Comparison of ENCODE assay signal across 18 cellular contexts in genomic region chr4:108821056-108821925, GRCh38. TPM values are rescaled to one million over a fixed set of nuclear protein-coding genes. Genes with fewer than 3 reads are reported as not detected.
"Had no signal": no experiment of that assay in that cellular context is flagged by ENCODE, and none has a peak within 500 bp of the region (broad histone marks: within the 10 kb centered on the region; RNA-seq: fewer than 3 reads in every experiment).

No MANE protein-coding gene starts in this region.

- H3K9me3 ChIP-seq: ascending aorta, esophagus squamous epithelium, gastroesophageal sphincter, left lung, mucosa of descending colon, pancreas, spleen, stomach had no signal

- ATAC-seq: activated CD4-positive, CD25-positive, alpha-beta regulatory T cell treated with anti-CD3 and anti-CD28 coated beads, Interleukin-2, amount 50 U/mL, for 24 hours; activated T-helper 17 cell treated with anti-CD3 and anti-CD28 coated beads, Interleukin-2, amount 50 U/mL, for 72 hours; gastroesophageal sphincter; left lung; mucosa of descending colon; naive thymus-derived CD8-positive, alpha-beta T cell; pancreas; sciatic nerve; T-cell had no signal

- H3K27ac ChIP-seq: ascending aorta, esophagus squamous epithelium, gastroesophageal sphincter, left lung, pancreas, spleen, stomach had no signal

- H3K36me3 ChIP-seq: ascending aorta, esophagus squamous epithelium, gastroesophageal sphincter, left lung, pancreas, spleen, stomach had no signal

- DNase-seq: activated CD4-positive, alpha-beta T cell treated with anti-CD3 and anti-CD28 coated beads, Interleukin-2, amount 50 U/mL, for 1 hour; activated naive CD4-positive, alpha-beta T cell treated with Interleukin-2 at 50 U/mL for 16 hours; activated T-cell treated with anti-CD3 and anti-CD28 coated beads for 4 hours; esophagus squamous epithelium; kidney; left lung; mucosa of descending colon; naive thymus-derived CD8-positive, alpha-beta T cell; pancreas; spleen; stomach; T-cell; T-helper 9 cell had no signal

- H3K4me3 ChIP-seq: ascending aorta, esophagus squamous epithelium, gastroesophageal sphincter, left lung, mucosa of descending colon, pancreas, spleen, stomach had no signal

RNA-seq across cellular contexts. Expression of gene ETNPPL, which starts 58.4 kb away (rescaled TPM):
- total RNA-seq: activated T-helper 17 cell treated with anti-CD3 and anti-CD28 coated beads, Interleukin-2, amount 50 U/mL, for 72 hours; ascending aorta; esophagus squamous epithelium; gastroesophageal sphincter; kidney; left lung; mucosa of descending colon; naive thymus-derived CD8-positive, alpha-beta T cell had no signal
- polyA plus RNA-seq: naive thymus-derived CD8-positive, alpha-beta T cell; pancreas had no signal
